Comparison of ENCODE assay signal across 8 cellular contexts in genomic region chr2:75608684-75609333, GRCh38.
DNase-seq lines count a peak whose midpoint lies in the region; ATAC-seq and TF ChIP-seq lines count a peak whose summit lies in the region.

No MANE protein-coding gene starts in this region.

- ATAC-seq in HG02571 (IDR thresholded peaks at IDR 0.05; ENCODE audit: unreplicated experiment): peak; percentile 80
- peak; percentile 53 for ATAC-seq in central memory CD8-positive, alpha-beta T cell (replicated peaks; ENCODE audit: extremely low read depth, poor library complexity, severe bottlenecking)

- H3K27ac ChIP-seq in WERI-Rb-1: no peak overlapping the region

- no peak overlapping the region for H3K27ac Mint-ChIP-seq in central memory CD8-positive, alpha-beta T cell (ENCODE audit: low read depth)

- H3K9me3 Mint-ChIP-seq in central memory CD8-positive, alpha-beta T cell: no peaks in the 10 kb centered on the region

- peaks cover 77% of the 10 kb centered on the region for H3K27me3 ChIP-seq in WERI-Rb-1 (ENCODE audit: insufficient read depth, low read depth, severe bottlenecking)

- H3K27me3 Mint-ChIP-seq in central memory CD8-positive, alpha-beta T cell: peaks cover 89% of the 10 kb centered on the region

- peak overlapping the region; percentile 36 for H3K4me3 ChIP-seq in WERI-Rb-1 (ENCODE audit: low read depth, low read length)

- H3K36me3 ChIP-seq in WERI-Rb-1: no peaks in the 10 kb centered on the region

- H3K4me3 Mint-ChIP-seq in central memory CD8-positive, alpha-beta T cell: no peak overlapping the region

- peak; percentile 99 for TF ChIP-seq CTCF in WERI-Rb-1 (IDR thresholded peaks at IDR 0.05; ENCODE audit: low read depth, low read length)

- no peaks in the 10 kb centered on the region for H3K9me3 ChIP-seq in WERI-Rb-1 (ENCODE audit: severe bottlenecking)

- no peaks in the 10 kb centered on the region for H3K4me1 Mint-ChIP-seq in central memory CD8-positive, alpha-beta T cell

- peak; percentile 9 for DNase-seq in NK-92 treated with Interleukin-12 subunit alpha and Interleukin-12 subunit beta, amount 100 ng/mL, for 24 hours (lab: John Stamatoyannopoulos, UW)
- DNase-seq in NK-92 (lab: John Stamatoyannopoulos, UW; ENCODE audit: unreplicated experiment) (no peak), NCI-H1092 (lab: John Stamatoyannopoulos, UW) (peak; percentile 33), WERI-Rb-1 (peak; percentile 67), kidney glomerular epithelial cell (lab: John Stamatoyannopoulos, UW) (peak; percentile 72)
- peak; percentile 28 to 35 for DNase-seq in central memory CD8-positive, alpha-beta T cell (ENCODE audit: low spot score in 2 of 2)
- peak; percentile 53 to 64 for DNase-seq in stimulated activated CD4-positive, alpha-beta T cell treated with anti-CD3 and anti-CD28 coated beads, Interleukin-2, amount 100 ng/mL, for 24 hours

- no peaks in the 10 kb centered on the region for H3K36me3 Mint-ChIP-seq in central memory CD8-positive, alpha-beta T cell (ENCODE audit: insufficient read depth)
